ENCODE assay signal across 17 cellular contexts in the genomic region with DNA sequence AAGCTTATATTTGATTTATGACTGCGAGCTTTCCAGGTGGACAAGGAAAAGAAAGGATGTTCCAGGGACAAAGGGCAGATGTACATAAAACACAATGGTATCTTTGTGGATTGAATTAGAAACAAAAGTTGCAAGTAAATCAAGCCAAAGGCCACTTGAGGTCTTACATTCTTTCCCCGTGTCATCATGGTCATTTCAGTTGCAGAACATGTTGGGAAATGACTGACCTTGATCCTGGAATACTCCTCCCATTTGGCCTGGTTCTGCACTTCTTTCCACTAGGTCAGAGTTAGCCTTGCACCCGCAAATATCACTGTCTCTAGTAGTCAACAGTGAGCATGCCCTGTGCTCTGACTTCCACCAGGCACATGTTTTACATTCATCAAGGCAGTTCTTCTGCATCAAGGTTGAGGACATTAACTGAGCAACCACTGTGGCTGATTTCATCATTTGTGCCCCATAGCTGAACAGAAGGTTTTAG.
A peak's percentile ranks its signal among the peaks of the same experiment; 100 is the strongest.
DNase-seq lines count a peak whose midpoint lies in the region; ATAC-seq and TF ChIP-seq lines count a peak whose summit lies in the region.
"Had no signal": no experiment of that assay in that cellular context is flagged by ENCODE, and none has a peak within 500 bp of the region (broad histone marks: within the 10 kb centered on the region; RNA-seq: fewer than 3 reads in every experiment).

No MANE protein-coding gene starts in this region.

- H3K9me3 Mint-ChIP-seq in neural progenitor cell (no peaks in the 10 kb centered on the region), nephron progenitor cell (no peaks in the 10 kb centered on the region)

- H3K36me3 ChIP-seq in gastroesophageal sphincter (no peaks in the 10 kb centered on the region), lung (ENCODE audit: control insufficient read depth in 2 of 2, insufficient read depth in 2 of 2, low read length in 2 of 2) (no peaks in the 10 kb centered on the region), testis (ENCODE audit: low read depth, missing control alignments) (no peaks in the 10 kb centered on the region), neural progenitor cell (no peaks in the 10 kb centered on the region)

- H3K27ac Mint-ChIP-seq in neural progenitor cell = no peak overlapping the region
- no peak overlapping the region for H3K27ac Mint-ChIP-seq in nephron progenitor cell
- H3K27ac Mint-ChIP-seq: activated CD8-positive, alpha-beta memory T cell treated with anti-CD3 and anti-CD28 coated beads, Interleukin-2, amount 10 ng/mL, durations not matched to agents 7 days and 5 days; T-helper 1 cell treated with Interleukin-12 subunit alpha and Interleukin-12 subunit beta and Interleukin-4 antibody, amounts not matched to agents 30 μg/mL and 1 μg/mL, for 36 hours had no signal

- no peaks in the 10 kb centered on the region for H4K20me1 ChIP-seq in neural progenitor cell (ENCODE audit: low read depth)

- H3K9ac ChIP-seq in neural progenitor cell = no peak overlapping the region

- peak; percentile 52 for DNase-seq in NCI-H69 (lab: John Stamatoyannopoulos, UW)
- peak; percentile 30 for DNase-seq in lung (ENCODE audit: low spot score)
- DNase-seq in testis = peak; percentile 81
- DNase-seq in neural progenitor cell (ENCODE audit: low spot score) = no peak
- DNase-seq in NCI-H2171 treated with DMSO at 0.1 percent for 48 hours (lab: John Stamatoyannopoulos, UW) = no peak
- DNase-seq in nephron progenitor cell = no peak
- DNase-seq: activated CD8-positive, alpha-beta memory T cell treated with anti-CD3 and anti-CD28 coated beads, Interleukin-2, amount 10 ng/mL, durations not matched to agents 7 days and 5 days; activated effector memory CD4-positive, alpha-beta T cell treated with anti-CD3 and anti-CD28 coated beads, Interleukin-2, amount 50 U/mL, for 16 hours; GDM1; hippocampal formation; KBM-7; NCI-H1092 treated with DMSO at 0.1 percent for 48 hours; posterior cingulate gyrus had no signal

- no peak overlapping the region for H3K27ac ChIP-seq in gastroesophageal sphincter
- peak overlapping the region in 1 of 2 donors; percentile 81 for H3K27ac ChIP-seq in lung (ENCODE audit: low read depth in 1 of 2, low read length in 1 of 2)
- peak overlapping the region; percentile 59 to 68 for H3K27ac ChIP-seq in testis
- no peak overlapping the region for H3K27ac ChIP-seq in neural progenitor cell
- H3K27ac ChIP-seq: HL-60 had no signal

- H3K36me3 Mint-ChIP-seq in neural progenitor cell (no peaks in the 10 kb centered on the region), nephron progenitor cell (ENCODE audit: low read depth) (no peaks in the 10 kb centered on the region)
- H3K36me3 Mint-ChIP-seq: activated CD8-positive, alpha-beta memory T cell treated with anti-CD3 and anti-CD28 coated beads, Interleukin-2, amount 10 ng/mL, durations not matched to agents 7 days and 5 days had no signal

- H3K4me1 ChIP-seq in gastroesophageal sphincter = no peaks in the 10 kb centered on the region
- no peaks in the 10 kb centered on the region for H3K4me1 ChIP-seq in lung (ENCODE audit: control insufficient read depth in 2 of 2, insufficient read depth in 2 of 2, low read length in 2 of 2)
- peaks cover 8% of the 10 kb centered on the region for H3K4me1 ChIP-seq in testis
- H3K4me1 ChIP-seq in neural progenitor cell = peaks cover 11% of the 10 kb centered on the region

- H2AFZ ChIP-seq in neural progenitor cell (replicated peaks) = no peak overlapping the region

- ATAC-seq in gastroesophageal sphincter (peak; percentile 90), lung (ENCODE audit: insufficient read depth, low FRiP score) (peak; percentile 83), GM19324 (IDR thresholded peaks at IDR 0.05; ENCODE audit: low FRiP score, unreplicated experiment) (no peak)
- ATAC-seq: activated CD8-positive, alpha-beta memory T cell treated with anti-CD3 and anti-CD28 coated beads, Interleukin-2, amount 10 ng/mL, durations not matched to agents 7 days and 5 days had no signal

- WGBS in gastroesophageal sphincter (ENCODE audit: low coverage in 1 of 2), 2 donors = 82 to 85% methylated on average over 3 of the region's 3 CpGs
- 83 to 85% methylated on average over 3 of the region's 3 CpGs for WGBS in lung, 2 donors
- WGBS in testis, 2 donors = 40 to 70% methylated on average over 3 of the region's 3 CpGs

- TF ChIP-seq EP300 in gastroesophageal sphincter (IDR thresholded peaks at IDR 0.05) = no peak

- H3K4me3 ChIP-seq in gastroesophageal sphincter (no peak overlapping the region), lung (no peak overlapping the region), testis (no peak overlapping the region), neural progenitor cell (no peak overlapping the region)

- no peaks in the 10 kb centered on the region for H3K27me3 Mint-ChIP-seq in neural progenitor cell (ENCODE audit: insufficient read depth, low read depth)
- H3K27me3 Mint-ChIP-seq in nephron progenitor cell (ENCODE audit: low read depth, poor library complexity) = peaks cover 3% of the 10 kb centered on the region
- H3K27me3 Mint-ChIP-seq: activated CD8-positive, alpha-beta memory T cell treated with anti-CD3 and anti-CD28 coated beads, Interleukin-2, amount 10 ng/mL, durations not matched to agents 7 days and 5 days had no signal

- intact Hi-C loops in testis (cut with DNase I; ENCODE audit: low total_unique reads) = no loop called here

- H3K4me3 Mint-ChIP-seq in neural progenitor cell (no peak overlapping the region), nephron progenitor cell (no peak overlapping the region)
- H3K4me3 Mint-ChIP-seq: activated CD8-positive, alpha-beta memory T cell treated with anti-CD3 and anti-CD28 coated beads, Interleukin-2, amount 10 ng/mL, durations not matched to agents 7 days and 5 days; T-helper 1 cell treated with Interleukin-12 subunit alpha and Interleukin-12 subunit beta and Interleukin-4 antibody, amounts not matched to agents 30 μg/mL and 1 μg/mL, for 36 hours had no signal

- H3K9me3 ChIP-seq in gastroesophageal sphincter (no peaks in the 10 kb centered on the region), lung (ENCODE audit: control insufficient read depth in 2 of 2, insufficient read depth in 1 of 2, low read length in 1 of 2) (no peaks in the 10 kb centered on the region), testis (no peaks in the 10 kb centered on the region), neural progenitor cell (ENCODE audit: low read depth) (no peaks in the 10 kb centered on the region)

- H3K4me1 Mint-ChIP-seq in neural progenitor cell (peaks cover 9% of the 10 kb centered on the region), nephron progenitor cell (no peaks in the 10 kb centered on the region)
- H3K4me1 Mint-ChIP-seq: activated CD8-positive, alpha-beta memory T cell treated with anti-CD3 and anti-CD28 coated beads, Interleukin-2, amount 10 ng/mL, durations not matched to agents 7 days and 5 days had no signal

- TF ChIP-seq CTCF in gastroesophageal sphincter (IDR thresholded peaks at IDR 0.05) (no peak), lung (IDR thresholded peaks at IDR 0.05; ENCODE audit: control extremely low read depth, extremely low read depth) (no peak), testis (IDR thresholded peaks at IDR 0.05) (no peak), neural progenitor cell (IDR thresholded peaks at IDR 0.05) (no peak), nephron progenitor cell (IDR thresholded peaks at IDR 0.05) (no peak)

- TF ChIP-seq POLR2A in gastroesophageal sphincter (IDR thresholded peaks at IDR 0.05) = no peak
- TF ChIP-seq POLR2A in testis (IDR thresholded peaks at IDR 0.05) = no peak

- H3F3A ChIP-seq in neural progenitor cell (ENCODE audit: low read depth) = no peaks in the 10 kb centered on the region

- H3K79me2 ChIP-seq in neural progenitor cell (ENCODE audit: low read depth) = no peaks in the 10 kb centered on the region

- no peak overlapping the region for H3K4me2 ChIP-seq in neural progenitor cell

- H3K27me3 ChIP-seq in gastroesophageal sphincter (no peaks in the 10 kb centered on the region), lung (ENCODE audit: control insufficient read depth, insufficient read depth) (no peaks in the 10 kb centered on the region), testis (no peaks in the 10 kb centered on the region), neural progenitor cell (no peaks in the 10 kb centered on the region)

Comparison
In these comparisons a context has a peak if more than half of its experiments do, and no peak if none do; other contexts are left out.
1. DNase-seq: peak in NCI-H69 (single experiment), lung (single experiment) and testis (single experiment); none in neural progenitor cell (single experiment), NCI-H2171 treated with DMSO at 0.1 percent for 48 hours (single experiment) and nephron progenitor cell (single experiment).
2. H3K27ac ChIP-seq: peak in testis (2 of 2); none in gastroesophageal sphincter (0 of 4) and neural progenitor cell (single experiment).